19 cellular contexts compared by ENCODE assay signal in the genomic region with DNA sequence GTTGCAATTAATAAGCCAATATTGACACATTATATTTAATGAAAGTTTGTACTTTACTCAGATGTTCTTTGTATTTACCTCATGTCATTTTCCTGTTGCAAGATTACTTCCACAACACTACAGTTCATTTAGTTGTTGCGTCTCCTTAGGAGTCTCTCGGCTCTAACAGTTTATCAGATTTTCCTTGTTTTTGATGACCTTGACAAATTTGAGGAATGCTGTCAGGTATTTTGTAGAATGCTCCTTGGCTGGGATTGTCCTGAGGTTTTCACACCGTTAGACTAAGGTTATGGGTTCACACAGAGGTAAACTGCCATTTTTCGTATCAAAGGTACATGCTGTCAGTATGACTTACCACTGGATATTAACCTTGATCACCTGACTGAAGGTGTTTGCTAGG.
"Had no signal": no experiment of that assay in that cellular context is flagged by ENCODE, and none has a peak within 500 bp of the region (broad histone marks: within the 10 kb centered on the region; RNA-seq: fewer than 3 reads in every experiment).

No MANE protein-coding gene starts in this region.

- ATAC-seq: Panc1, SK-N-SH treated with all-trans-retinoic acid at 6 μM for 48 hours had no signal

- DNase-seq: KBM-7, MV-4-11, NCI-H1048, NCI-H1105, NCI-H1417, NCI-H146, NCI-H1694 treated with DMSO at 0.1 percent for 48 hours, NCI-H1930, NCI-H2081, NCI-H2107, NCI-H2227 treated with DMSO at 0.1 percent for 48 hours, NCI-H524, NCI-H526 treated with DMSO at 0.1 percent for 48 hours, NCI-H748 treated with DMSO at 0.1 percent for 48 hours, SHP77 had no signal

- H3K4me3 Mint-ChIP-seq: IgD-negative memory B cell had no signal

- H3K4me1 Mint-ChIP-seq: IgD-negative memory B cell had no signal

- H3K27ac ChIP-seq: RWPE1 had no signal

- H3K27ac Mint-ChIP-seq: IgD-negative memory B cell had no signal

- H3K36me3 Mint-ChIP-seq: IgD-negative memory B cell had no signal
